Comparison of ENCODE assay signal across 32 cellular contexts in genomic region chr7:43884209-43884608, GRCh38.
"Had no signal": no experiment of that assay in that cellular context is flagged by ENCODE, and none has a peak within 500 bp of the region (broad histone marks: within the 10 kb centered on the region; RNA-seq: fewer than 3 reads in every experiment).

No MANE protein-coding gene starts in this region.

- H3K27ac ChIP-seq: esophagus muscularis mucosa, foreskin keratinocyte, heart left ventricle, pancreas, right atrium auricular region, stomach, thyroid gland, upper lobe of left lung had no signal

- FAIRE-seq: kidney, pancreas had no signal

- H3K4me3 Mint-ChIP-seq: activated CD4-positive, alpha-beta memory T cell treated with anti-CD3 and anti-CD28 coated beads, Interleukin-2, amount 10 ng/mL, durations not matched to agents 7 days and 5 days; activated CD4-positive, alpha-beta T cell treated with anti-CD3 and anti-CD28 coated beads, Interleukin-2, amount 10 ng/mL, durations not matched to agents 7 days and 5 days; activated naive CD8-positive, alpha-beta T cell treated with anti-CD3 and anti-CD28 coated beads for 36 hours; activated T-cell treated with anti-CD3 and anti-CD28 coated beads, Interleukin-2, amount 50 U/mL, for 24 hours; brain; endodermal cell; immature natural killer cell; naive thymus-derived CD4-positive, alpha-beta T cell; stimulated activated naive B cell treated with anti-CD40 and anti-IgM and Interleukin-4, amounts not matched to agents 10 μg/mL and 1 μg/mL and 100 μg/mL, for 72 hours; WTC11 had no signal

- H3K27me3 ChIP-seq: adrenal gland, esophagus muscularis mucosa, foreskin keratinocyte, heart left ventricle, pancreas, right atrium auricular region, stomach, thyroid gland, upper lobe of left lung had no signal

- DNase-seq: activated CD4-positive, alpha-beta memory T cell treated with anti-CD3 and anti-CD28 coated beads, Interleukin-2, amount 10 ng/mL, durations not matched to agents 7 days and 5 days; activated CD4-positive, alpha-beta T cell treated with anti-CD3 and anti-CD28 coated beads for 1 hour; activated CD4-positive, alpha-beta T cell treated with anti-CD3 and anti-CD28 coated beads, Interleukin-2, amount 10 ng/mL, durations not matched to agents 7 days and 5 days; activated CD8-positive, alpha-beta memory T cell treated with anti-CD3 and anti-CD28 coated beads, Interleukin-2, amount 50 U/mL, for 48 hours; activated gamma-delta T cell treated with Interleukin-2 at 50 U/mL for 16 hours; activated naive CD8-positive, alpha-beta T cell treated with anti-CD3 and anti-CD28 coated beads for 36 hours; activated T-cell treated with anti-CD3 and anti-CD28 coated beads, Interleukin-2, amount 50 U/mL, for 24 hours; adrenal gland; aorta; caudate nucleus; endodermal cell; foreskin keratinocyte; heart left ventricle; hypothalamus; immature natural killer cell; kidney; midbrain; naive thymus-derived CD4-positive, alpha-beta T cell; pancreas; stimulated activated CD4-positive, alpha-beta T cell treated with anti-CD3 and anti-CD28 coated beads, Interleukin-1b, Interleukin-23, amount 100 ng/mL, for 48 hours; stimulated activated CD4-positive, alpha-beta T cell treated with anti-CD3 and anti-CD28 coated beads, Interleukin-4, amount 100 ng/mL, for 4 hours; stimulated activated CD8-positive, alpha-beta memory T cell treated with anti-CD3 and anti-CD28 coated beads, Interleukin-4, amount 100 ng/mL, for 48 hours; stimulated activated naive B cell treated with anti-CD40 and anti-IgM and Interleukin-4, amounts not matched to agents 10 μg/mL and 1 μg/mL and 100 μg/mL, for 72 hours; stomach; T-helper 2 cell; thyroid gland; upper lobe of left lung had no signal

- H3K27ac Mint-ChIP-seq: activated CD4-positive, alpha-beta memory T cell treated with anti-CD3 and anti-CD28 coated beads, Interleukin-2, amount 10 ng/mL, durations not matched to agents 7 days and 5 days; activated CD4-positive, alpha-beta T cell treated with anti-CD3 and anti-CD28 coated beads, Interleukin-2, amount 10 ng/mL, durations not matched to agents 7 days and 5 days; activated naive CD8-positive, alpha-beta T cell treated with anti-CD3 and anti-CD28 coated beads for 36 hours; activated T-cell treated with anti-CD3 and anti-CD28 coated beads, Interleukin-2, amount 50 U/mL, for 24 hours; brain; endodermal cell; immature natural killer cell; stimulated activated naive B cell treated with anti-CD40 and anti-IgM and Interleukin-4, amounts not matched to agents 10 μg/mL and 1 μg/mL and 100 μg/mL, for 72 hours; WTC11 had no signal

- H3K9me3 ChIP-seq: adrenal gland, esophagus muscularis mucosa, heart left ventricle, pancreas, right atrium auricular region, stomach, thyroid gland, upper lobe of left lung had no signal

- H3K9me3 Mint-ChIP-seq: activated CD4-positive, alpha-beta memory T cell treated with anti-CD3 and anti-CD28 coated beads, Interleukin-2, amount 10 ng/mL, durations not matched to agents 7 days and 5 days; activated CD4-positive, alpha-beta T cell treated with anti-CD3 and anti-CD28 coated beads, Interleukin-2, amount 10 ng/mL, durations not matched to agents 7 days and 5 days; activated naive CD8-positive, alpha-beta T cell treated with anti-CD3 and anti-CD28 coated beads for 36 hours; activated T-cell treated with anti-CD3 and anti-CD28 coated beads, Interleukin-2, amount 50 U/mL, for 24 hours; brain; endodermal cell; immature natural killer cell; naive thymus-derived CD4-positive, alpha-beta T cell; stimulated activated naive B cell treated with anti-CD40 and anti-IgM and Interleukin-4, amounts not matched to agents 10 μg/mL and 1 μg/mL and 100 μg/mL, for 72 hours; WTC11 had no signal

- H3K4me1 Mint-ChIP-seq: endodermal cell had no signal

- H3K27me3 Mint-ChIP-seq: activated CD4-positive, alpha-beta memory T cell treated with anti-CD3 and anti-CD28 coated beads, Interleukin-2, amount 10 ng/mL, durations not matched to agents 7 days and 5 days; activated CD4-positive, alpha-beta T cell treated with anti-CD3 and anti-CD28 coated beads, Interleukin-2, amount 10 ng/mL, durations not matched to agents 7 days and 5 days; activated naive CD8-positive, alpha-beta T cell treated with anti-CD3 and anti-CD28 coated beads for 36 hours; activated T-cell treated with anti-CD3 and anti-CD28 coated beads, Interleukin-2, amount 50 U/mL, for 24 hours; brain; naive thymus-derived CD4-positive, alpha-beta T cell; stimulated activated naive B cell treated with anti-CD40 and anti-IgM and Interleukin-4, amounts not matched to agents 10 μg/mL and 1 μg/mL and 100 μg/mL, for 72 hours had no signal

- H3K4me2 ChIP-seq: smooth muscle cell had no signal

- H3K4me1 ChIP-seq: foreskin keratinocyte, pancreas, thyroid gland had no signal

- ATAC-seq: foreskin keratinocyte; naive thymus-derived CD4-positive, alpha-beta T cell; pancreas; stimulated activated naive B cell treated with anti-CD40 and anti-IgM and Interleukin-4, amounts not matched to agents 10 μg/mL and 1 μg/mL and 100 μg/mL, for 72 hours; WTC11 had no signal

- H3K4me3 ChIP-seq: adrenal gland, esophagus muscularis mucosa, heart left ventricle, pancreas, right atrium auricular region, smooth muscle cell, stomach, thyroid gland, upper lobe of left lung had no signal
